12 cellular contexts compared by ENCODE assay signal in the genomic region with DNA sequence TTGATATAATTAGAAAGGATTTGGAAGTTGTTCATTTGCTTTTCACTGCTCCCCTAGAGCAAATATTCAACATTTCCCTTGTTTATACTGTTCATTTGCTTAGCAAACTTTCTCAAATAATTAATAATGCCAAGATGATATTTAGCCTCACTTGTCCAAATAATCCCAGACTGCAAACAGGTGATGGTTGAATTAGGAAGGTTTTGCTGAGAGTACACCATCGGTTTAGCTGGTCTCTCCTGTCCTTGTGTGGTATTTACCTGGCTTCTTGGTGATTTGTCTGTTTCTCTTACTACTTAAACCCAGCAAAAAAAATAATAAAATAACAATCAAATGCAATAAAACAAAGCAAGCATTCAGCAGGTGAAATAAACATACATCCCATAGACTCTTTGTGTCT. TPM values are rescaled to one million over a fixed set of nuclear protein-coding genes. Genes with fewer than 3 reads are reported as not detected.
DNase-seq lines count a peak whose midpoint lies in the region; ATAC-seq and TF ChIP-seq lines count a peak whose summit lies in the region.
"Had no signal": no experiment of that assay in that cellular context is flagged by ENCODE, and none has a peak within 500 bp of the region (broad histone marks: within the 10 kb centered on the region; RNA-seq: fewer than 3 reads in every experiment).

No MANE protein-coding gene starts in this region.

- no peak for TF ChIP-seq POLR2A in stomach (IDR thresholded peaks at IDR 0.05)

- TSS peak; percentile 16 for BruUV-seq in Panc1 (replicated peaks; lab: Mats Ljungman, UMichigan)

- H3K9ac ChIP-seq in endocrine pancreas (ENCODE audit: control insufficient read depth, insufficient read depth, low read length): no peak overlapping the region
- H3K9ac ChIP-seq: BLaER1 treated with 17β-estradiol and CSF1 and Interleukin-3, amounts not matched to agents 10 nM and 100 nM had no signal

- H3K9me3 ChIP-seq in Panc1 (ENCODE audit: control insufficient read depth, insufficient read depth, low read depth, low read length) (no peaks in the 10 kb centered on the region), endocrine pancreas (ENCODE audit: control insufficient read depth, low read length) (no peaks in the 10 kb centered on the region), stomach (no peaks in the 10 kb centered on the region)
- H3K9me3 ChIP-seq: BLaER1 treated with 17β-estradiol and CSF1 and Interleukin-3, amounts not matched to agents 10 nM and 100 nM; Caco-2 had no signal

- POLR2A ChIA-PET in Panc1 (lab: Charles Lee): no interaction called here

- peak overlapping the region; percentile 86; the same call in 1 of the 2 replicates for H3K27ac ChIP-seq in C4-2B
- no peak overlapping the region for H3K27ac ChIP-seq in Panc1 (ENCODE audit: low read length)
- peak overlapping the region in 3 of 5 donors; percentile 28 to 42 (median 32) for H3K27ac ChIP-seq in stomach
- no peak overlapping the region for H3K27ac ChIP-seq in substantia nigra (ENCODE audit: low read depth, low read length, poor library complexity, severe bottlenecking)
- H3K27ac ChIP-seq: BLaER1 treated with 17β-estradiol and CSF1 and Interleukin-3, amounts not matched to agents 10 nM and 100 nM had no signal

- no peaks in the 10 kb centered on the region for H3K27me3 ChIP-seq in Panc1 (ENCODE audit: control insufficient read depth, insufficient read depth, low read length)
- H3K27me3 ChIP-seq in endocrine pancreas (ENCODE audit: control insufficient read depth, insufficient read depth, low read length): no peaks in the 10 kb centered on the region
- H3K27me3 ChIP-seq in stomach: no peaks in the 10 kb centered on the region
- H3K27me3 ChIP-seq: BLaER1 treated with 17β-estradiol and CSF1 and Interleukin-3, amounts not matched to agents 10 nM and 100 nM had no signal

- H3K36me3 ChIP-seq in Panc1 (ENCODE audit: control insufficient read depth, insufficient read depth, low read length): no peaks in the 10 kb centered on the region
- H3K36me3 ChIP-seq in endocrine pancreas (ENCODE audit: control insufficient read depth, insufficient read depth, low read length): no peaks in the 10 kb centered on the region
- no peaks in the 10 kb centered on the region for H3K36me3 ChIP-seq in stomach

- H3K4me3 ChIP-seq in Panc1 (ENCODE audit: low read depth in 2 of 2, low read length in 2 of 2): no peak overlapping the region
- H3K4me3 ChIP-seq in endocrine pancreas (ENCODE audit: control insufficient read depth, insufficient read depth, low read length): peak overlapping the region; percentile 30
- no peak overlapping the region for H3K4me3 ChIP-seq in stomach
- H3K4me3 ChIP-seq: BLaER1 treated with 17β-estradiol and CSF1 and Interleukin-3, amounts not matched to agents 10 nM and 100 nM had no signal

- in situ Hi-C loops in Panc1 (cut with HindIII; ENCODE audit: low pct_unique_long_range_greater_than_20kb, low sequenced_read_pairs): no loop called here

- WGBS in stomach, 5 donors: 29 to 61% (median 52%) methylated on average over 1 of the region's 1 CpG

- CTCF ChIA-PET in Panc1 (lab: Charles Lee): no interaction called here

- no peaks in the 10 kb centered on the region for H3K4me1 ChIP-seq in Panc1 (ENCODE audit: control insufficient read depth, insufficient read depth, low read length)
- H3K4me1 ChIP-seq in endocrine pancreas (ENCODE audit: control insufficient read depth, insufficient read depth, low read length): no peaks in the 10 kb centered on the region
- H3K4me1 ChIP-seq in stomach: peaks cover 9 to 33% (median 15%) of the 10 kb centered on the region in 4 donors
- H3K4me1 ChIP-seq: Caco-2 had no signal

- TF ChIP-seq EP300 in stomach (IDR thresholded peaks at IDR 0.05): no peak

- TF ChIP-seq CTCF in C4-2B (conservative IDR thresholded peaks at IDR 0.05): no peak
- no peak for TF ChIP-seq CTCF in Panc1 (IDR thresholded peaks at IDR 0.05)
- no peak for TF ChIP-seq CTCF in stomach (IDR thresholded peaks at IDR 0.05)

- no peak for ATAC-seq in Panc1
- ATAC-seq in GM19351 (IDR thresholded peaks at IDR 0.05; ENCODE audit: unreplicated experiment): no peak

- DNase-seq in Panc1 (ENCODE audit: low read depth, low spot score): no peak
- no peak for DNase-seq in stomach
- DNase-seq in substantia nigra (lab: John Stamatoyannopoulos, UW): no peak
- no peak for DNase-seq in SIG-M5 treated with dmso at 0.1 percent for 504 hours (lab: John Stamatoyannopoulos, UW; ENCODE audit: unreplicated experiment)
- DNase-seq: Caco-2; CD4-positive, alpha-beta T cell; GDM1; H9 had no signal

- intact Hi-C loops in Panc1 (cut with micrococcal nuclease; ENCODE audit: unreplicated experiment): no loop called here
- intact Hi-C loops in stomach (cut with DNase I; ENCODE audit: low total_unique reads): no loop called here

RNA-seq across cellular contexts. Expression of gene KATNIP, which starts 6.5 kb away (rescaled TPM):
- total RNA-seq in Panc1 (2021; ENCODE audit: unreplicated experiment): 36.7 TPM
- polyA plus RNA-seq in Panc1 (2012; ENCODE audit: insufficient read length): 28.7 TPM
- 10 to 100 TPM; 34.4 to 52.7 (median 34.5) TPM for total RNA-seq in stomach
- polyA plus RNA-seq in stomach: 1 to 10 TPM; 2.6 to 9.6 (median 5.9) TPM

RNA-seq across cellular contexts. Expression of gene GTF3C1, which starts 6.8 kb away (rescaled TPM):
- total RNA-seq in Panc1 (2021; ENCODE audit: unreplicated experiment) (121 TPM), stomach (100 to 1,000 TPM in 1 of 5 donors, 10 to 100 TPM in 4; 44.3 to 227 (median 70.3) TPM)
- 103 TPM for polyA plus RNA-seq in Panc1 (2012; ENCODE audit: insufficient read length)
- polyA plus RNA-seq in stomach: 10 to 100 TPM; 22.3 to 65.3 (median 34.4) TPM

Comparison
In these comparisons a context has a peak if more than half of its experiments do, and no peak if none do; other contexts are left out.
1. H3K27ac ChIP-seq: peak in C4-2B (single experiment) and stomach (3 of 5); none in Panc1 (single experiment) and substantia nigra (single experiment).